In the genomic region with DNA sequence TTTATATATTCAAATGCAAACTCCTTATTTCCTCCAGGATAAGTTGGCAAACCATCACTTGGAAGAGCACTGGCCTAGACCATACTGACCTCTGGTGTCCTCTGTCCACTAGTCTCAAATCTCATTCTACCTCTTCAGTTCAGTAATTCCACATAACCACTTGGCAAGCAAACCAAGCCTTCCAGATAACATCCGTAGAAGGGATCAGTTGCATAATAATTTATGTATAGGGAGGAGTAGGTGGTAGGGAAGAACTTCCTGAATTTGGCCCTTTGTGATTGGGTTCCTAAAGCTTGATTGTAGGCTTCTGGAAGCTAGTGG, we compare ENCODE assay signal across 8 cellular contexts. TPM values are rescaled to one million over a fixed set of nuclear protein-coding genes. Genes with fewer than 3 reads are reported as not detected.
DNase-seq lines count a peak whose midpoint lies in the region; ATAC-seq and TF ChIP-seq lines count a peak whose summit lies in the region.

No MANE protein-coding gene starts in this region.

- in situ Hi-C loops in ACHN (cut with HindIII; ENCODE audit: low pct_ligation_motif_present, low pct_unique_long_range_greater_than_20kb, low sequenced_read_pairs): no loop called here

- H3K4me1 Mint-ChIP-seq in mesothelial cell of epicardium: peaks cover 27% of the 10 kb centered on the region

- H3K27ac Mint-ChIP-seq in mesothelial cell of epicardium: peak overlapping the region; percentile 84

- intact Hi-C loops in dorsolateral prefrontal cortex (cut with DNase I): loop anchor here in 1 of 2 donors (2.0 to 5.0 kb wide), 2 partner anchors 56 to 157 kb away; partner anchors contain the start of gene WAC

- H3K27me3 ChIP-seq in dorsolateral prefrontal cortex: no peaks in the 10 kb centered on the region

- H3K27ac ChIP-seq in dorsolateral prefrontal cortex: peak overlapping the region in 6 of 59 donors; percentile 5 to 41 (median 15)

- TF ChIP-seq CTCF in dorsolateral prefrontal cortex (IDR thresholded peaks at IDR 0.05 in 54 of 56, conservative IDR thresholded peaks at IDR 0.05 in 2 of 56; ENCODE audit: low read depth in 1 of 56, partially characterized antibody in 56 of 56) (peak in 50 of 56 donors; percentile 10 to 71 (median 42)), mesothelial cell of epicardium (IDR thresholded peaks at IDR 0.05; ENCODE audit: unreplicated experiment) (no peak)

- no peaks in the 10 kb centered on the region for H3K27me3 Mint-ChIP-seq in mesothelial cell of epicardium (ENCODE audit: low read depth)

- no peaks in the 10 kb centered on the region for H3K9me3 Mint-ChIP-seq in mesothelial cell of epicardium

- no peak overlapping the region for H3K4me3 ChIP-seq in dorsolateral prefrontal cortex

- no peak overlapping the region for H3K4me3 Mint-ChIP-seq in mesothelial cell of epicardium

- peak; percentile 16 for DNase-seq in ACHN
- DNase-seq in M059J (ENCODE audit: low read depth): peak; percentile 46
- DNase-seq in dorsolateral prefrontal cortex: no peak
- no peak for DNase-seq in mesothelial cell of epicardium (ENCODE audit: low spot score in 2 of 2, unreplicated experiment in 2 of 2)
- no peak for DNase-seq in stimulated activated CD4-positive, alpha-beta T cell treated with anti-CD3 and anti-CD28 coated beads, Interleukin-1b, Interleukin-23, amount 100 ng/mL, for 48 hours
- no peak for DNase-seq in NCI-H524 treated with DMSO at 0.1 percent for 48 hours (lab: John Stamatoyannopoulos, UW)

- H3K36me3 Mint-ChIP-seq in mesothelial cell of epicardium: peaks cover 33% of the 10 kb centered on the region

- ATAC-seq in HG03354 (IDR thresholded peaks at IDR 0.05; ENCODE audit: poor library complexity, severe bottlenecking, unreplicated experiment) (no peak), HG03025 (IDR thresholded peaks at IDR 0.05; ENCODE audit: low FRiP score, unreplicated experiment) (no peak)

RNA-seq across cellular contexts. Expression of gene WAC, which starts 55.0 kb away (rescaled TPM):
- 41.1 TPM in 2 replicates for total RNA-seq in M059J (2014; rRNA removed; shearing (Covaris generic))
- 100 to 1,000 TPM; 123 to 241 (median 182) TPM for total RNA-seq in dorsolateral prefrontal cortex
- total RNA-seq in mesothelial cell of epicardium: 133 to 141 TPM (median 139 TPM) in 3 replicates

Comparison
In these comparisons a context has a peak if more than half of its experiments do, and no peak if none do; other contexts are left out.
1. DNase-seq: peak in ACHN (single experiment) and M059J (single experiment); none in dorsolateral prefrontal cortex (0 of 10), mesothelial cell of epicardium (0 of 2), stimulated activated CD4-positive, alpha-beta T cell treated with anti-CD3 and anti-CD28 coated beads, Interleukin-1b, Interleukin-23, amount 100 ng/mL, for 48 hours (single experiment) and NCI-H524 treated with DMSO at 0.1 percent for 48 hours (single experiment).